Comparison of ENCODE assay signal across 25 cellular contexts in genomic region chr19:5929179-5929578, GRCh38. TPM values are rescaled to one million over a fixed set of nuclear protein-coding genes. Genes with fewer than 3 reads are reported as not detected.
DNase-seq lines count a peak whose midpoint lies in the region; ATAC-seq, FAIRE-seq and TF ChIP-seq lines count a peak whose summit lies in the region.
"Had no signal": no experiment of that assay in that cellular context is flagged by ENCODE, and none has a peak within 500 bp of the region (broad histone marks: within the 10 kb centered on the region; RNA-seq: fewer than 3 reads in every experiment).

No MANE protein-coding gene starts in this region.

- no peaks in the 10 kb centered on the region for H3K23me2 ChIP-seq in H1 (ENCODE audit: low read depth, low read length)

- H3K56ac ChIP-seq in H1 (replicated peaks; ENCODE audit: insufficient read length, low read depth, low read length), result no peak overlapping the region

- no peak overlapping the region for H3K23ac ChIP-seq in H1 (ENCODE audit: insufficient read length)

- no peaks in the 10 kb centered on the region for H3K9me3 Mint-ChIP-seq in activated CD8-positive, alpha-beta memory T cell treated with anti-CD3 and anti-CD28 coated beads, Interleukin-2, amount 10 ng/mL, durations not matched to agents 7 days and 5 days (ENCODE audit: low read depth)
- H3K9me3 Mint-ChIP-seq in CD4-positive, alpha-beta memory T cell, result peaks cover 0 to 2% (median 0%) of the 10 kb centered on the region in 8 donors
- H3K9me3 Mint-ChIP-seq: CD8-positive, alpha-beta T cell; H9 had no signal

- TF ChIP-seq POLR2A in H1 (IDR thresholded peaks at IDR 0.05; ENCODE audit: control extremely low read depth in 1 of 2, low read depth in 2 of 2, low read length in 2 of 2) (no peak), gastroesophageal sphincter (IDR thresholded peaks at IDR 0.05) (no peak)

- intact Hi-C loops in CD4-positive, alpha-beta memory T cell (cut with micrococcal nuclease), result no loop called here

- no peak overlapping the region for H3K18ac ChIP-seq in H1 (ENCODE audit: extremely low read depth, low read length)

- no peak for TF ChIP-seq EP300 in H1 (IDR thresholded peaks at IDR 0.05; ENCODE audit: borderline replicate concordance in 1 of 2, low read depth in 2 of 2, low read length in 2 of 2)
- no peak for TF ChIP-seq EP300 in gastroesophageal sphincter (IDR thresholded peaks at IDR 0.05)

- no peak overlapping the region for H2AK5ac ChIP-seq in H1 (ENCODE audit: low read depth, low read length)

- DNase-seq in H1 (ENCODE audit: low read depth in 1 of 2, low spot score in 2 of 2) (no peak), globus pallidus (ENCODE audit: low spot score) (no peak)
- no peak for DNase-seq in activated CD8-positive, alpha-beta memory T cell treated with anti-CD3 and anti-CD28 coated beads, Interleukin-2, amount 10 ng/mL, durations not matched to agents 7 days and 5 days
- DNase-seq in CD4-positive, alpha-beta memory T cell, result no peak
- DNase-seq: C1 segment of cervical spinal cord; Calu3; CD8-positive, alpha-beta T cell; GM23248; H9; Karpas-422; NCI-H1092; NCI-H1417 treated with DMSO at 0.1 percent for 48 hours; NCI-H1694 treated with DMSO at 0.1 percent for 48 hours; NCI-H2081; NCI-H226; NCI-H510A; NCI-H69; SIG-M5 had no signal

- H3K36me3 ChIP-seq in H1 (ENCODE audit: control insufficient read depth in 2 of 4, insufficient read depth in 4 of 4, low read length in 3 of 4), result peaks cover 21 to 47% (median 44%) of the 10 kb centered on the region in 4 experiments
- peaks cover 0 to 96% of the 10 kb centered on the region in 2 donors for H3K36me3 ChIP-seq in gastroesophageal sphincter
- H3K36me3 ChIP-seq in rectal smooth muscle tissue (ENCODE audit: control insufficient read depth, insufficient read depth, low read length), result peaks cover 32% of the 10 kb centered on the region
- peaks cover 91% of the 10 kb centered on the region for H3K36me3 ChIP-seq in CD4-positive, alpha-beta memory T cell (ENCODE audit: insufficient read depth, low read length)

- H3K27me3 Mint-ChIP-seq in activated CD8-positive, alpha-beta memory T cell treated with anti-CD3 and anti-CD28 coated beads, Interleukin-2, amount 10 ng/mL, durations not matched to agents 7 days and 5 days, result no peaks in the 10 kb centered on the region
- no peaks in the 10 kb centered on the region for H3K27me3 Mint-ChIP-seq in CD4-positive, alpha-beta memory T cell

- peak overlapping the region; percentile 11; the same call in 1 of the 2 replicates for H4K8ac ChIP-seq in H1 (ENCODE audit: extremely low read depth, insufficient read depth, low read length)

- H3K79me2 ChIP-seq in H1 (ENCODE audit: control insufficient read depth in 1 of 2, insufficient read depth in 2 of 2, low read length in 2 of 2), result peaks cover 0 to 2% of the 10 kb centered on the region in 2 experiments; a peak in 1 of 4 replicates

- no peak overlapping the region for H2BK20ac ChIP-seq in H1 (ENCODE audit: low read length)

- H2AFZ ChIP-seq in H1 (ENCODE audit: low read length), result no peak overlapping the region
- H2AFZ ChIP-seq: GM23248 had no signal

- peaks cover 26% of the 10 kb centered on the region for H3K36me3 Mint-ChIP-seq in activated CD8-positive, alpha-beta memory T cell treated with anti-CD3 and anti-CD28 coated beads, Interleukin-2, amount 10 ng/mL, durations not matched to agents 7 days and 5 days
- peaks cover 37 to 78% of the 10 kb centered on the region in 2 donors for H3K36me3 Mint-ChIP-seq in CD4-positive, alpha-beta memory T cell

- POLR2A ChIA-PET in H1 (lab: Charles Lee; ENCODE audit: partially characterized antibody), result interaction anchor here (1.0 to 1.4 kb wide), 3 partner anchors 11 to 26 kb away, joined by 3 to 5 read pairs (median 3); partner anchors contain the start of gene NDUFA11
- POLR2A ChIA-PET in CD4-positive, alpha-beta memory T cell (lab: Charles Lee; ENCODE audit: partially characterized antibody), result no interaction called here

- no peaks in the 10 kb centered on the region; a peak in 1 of 7 replicates for H3K27me3 ChIP-seq in H1 (replicated peaks in 1 of 4; ENCODE audit: control insufficient read depth in 3 of 4, extremely low read depth in 1 of 4, insufficient read depth in 3 of 4, low read length in 3 of 4)
- H3K27me3 ChIP-seq in gastroesophageal sphincter, result no peaks in the 10 kb centered on the region
- H3K27me3 ChIP-seq in rectal smooth muscle tissue (ENCODE audit: control insufficient read depth, insufficient read depth, low read length), result no peaks in the 10 kb centered on the region
- no peaks in the 10 kb centered on the region for H3K27me3 ChIP-seq in CD4-positive, alpha-beta memory T cell (ENCODE audit: insufficient read depth, low read length)

- H3K4me1 ChIP-seq in H1 (replicated peaks in 1 of 4; ENCODE audit: control insufficient read depth in 3 of 4, insufficient read depth in 4 of 4, low read length in 3 of 4) (no peaks in the 10 kb centered on the region), gastroesophageal sphincter (peaks cover 3 to 78% (median 28%) of the 10 kb centered on the region in 3 donors), rectal smooth muscle tissue (ENCODE audit: control insufficient read depth, insufficient read depth, low read length) (peaks cover 36% of the 10 kb centered on the region)
- no peaks in the 10 kb centered on the region for H3K4me1 ChIP-seq in CD4-positive, alpha-beta memory T cell (ENCODE audit: insufficient read depth, low read length)

- no peak overlapping the region for H2BK12ac ChIP-seq in H1 (ENCODE audit: low read depth, low read length)

- H3K4me3 ChIP-seq in H1 (ENCODE audit: extremely low read depth in 1 of 4, insufficient read depth in 2 of 4, low read depth in 3 of 4, low read length in 4 of 4) (no peak overlapping the region), gastroesophageal sphincter (no peak overlapping the region), rectal smooth muscle tissue (ENCODE audit: low read length) (no peak overlapping the region)
- H3K4me3 ChIP-seq in CD4-positive, alpha-beta memory T cell (ENCODE audit: low read length in 2 of 2), result no peak overlapping the region
- H3K4me3 ChIP-seq: GM23248, SK-N-MC had no signal

- H3K9me3 ChIP-seq in H1 (ENCODE audit: insufficient read depth in 2 of 2, low read depth in 1 of 2, low read length in 1 of 2) (no peaks in the 10 kb centered on the region), gastroesophageal sphincter (no peaks in the 10 kb centered on the region)
- H3K9me3 ChIP-seq in CD4-positive, alpha-beta memory T cell (ENCODE audit: control insufficient read depth in 1 of 2, low read length in 2 of 2), result no peaks in the 10 kb centered on the region

- H3K27ac ChIP-seq in H1 (ENCODE audit: low read depth, low read length) (no peak overlapping the region), gastroesophageal sphincter (peak overlapping the region in 3 of 4 donors; percentile 81 to 86 (median 85)), rectal smooth muscle tissue (ENCODE audit: low read depth, low read length) (peak overlapping the region; percentile 28)
- H3K27ac ChIP-seq in CD4-positive, alpha-beta memory T cell (ENCODE audit: low read depth, low read length), result no peak overlapping the region
- H3K27ac ChIP-seq: GM23248, SK-N-MC had no signal

- no peak for FAIRE-seq in H1 (lab: Jason Lieb, UNC)
- FAIRE-seq: GM18507 had no signal

- peaks cover 2% of the 10 kb centered on the region; the same call in 1 of the 2 replicates for H3K79me1 ChIP-seq in H1 (ENCODE audit: low read depth, low read length)

- no peak overlapping the region for H3K4me3 Mint-ChIP-seq in activated CD8-positive, alpha-beta memory T cell treated with anti-CD3 and anti-CD28 coated beads, Interleukin-2, amount 10 ng/mL, durations not matched to agents 7 days and 5 days
- H3K4me3 Mint-ChIP-seq in CD4-positive, alpha-beta memory T cell, result no peak overlapping the region
- H3K4me3 Mint-ChIP-seq: CD8-positive, alpha-beta T cell; H9 had no signal

- H3K14ac ChIP-seq in H1 (ENCODE audit: insufficient read length), result no peak overlapping the region

- H2BK5ac ChIP-seq in H1 (ENCODE audit: low read depth, low read length), result no peak overlapping the region

- no peak for TF ChIP-seq RAD21 in H1 (IDR thresholded peaks at IDR 0.05 in 1 of 2, conservative IDR thresholded peaks at IDR 0.05 in 1 of 2; ENCODE audit: low read depth in 2 of 2, low read length in 2 of 2)

- H3K9ac ChIP-seq in H1 (replicated peaks in 1 of 4; ENCODE audit: extremely low read depth in 1 of 4, low read depth in 3 of 4, low read length in 3 of 4), result no peak overlapping the region
- no peak overlapping the region for H3K9ac ChIP-seq in rectal smooth muscle tissue (ENCODE audit: low read length)
- H3K9ac ChIP-seq: GM23248 had no signal

- WGBS in H1 (ENCODE audit: extremely low coverage in 1 of 2, insufficient coverage in 1 of 2, insufficient read length in 1 of 2, insufficient replicate concordance in 2 of 2, low coverage in 1 of 2, low lambda C conversion rate in 2 of 2, missing lambda C conversion rate in 1 of 2), 2 experiments, result 87% methylated on average over 13 of the region's 13 CpGs; no CpG with 5 or more reads in 1 of the 2 experiments
- 80% methylated on average over 3 of the region's 13 CpGs; no CpG with 5 or more reads in 1 of the 2 donors for WGBS in gastroesophageal sphincter (ENCODE audit: low coverage in 1 of 2), 2 donors

- no peak for TF ChIP-seq CTCF in H1 (IDR thresholded peaks at IDR 0.05; ENCODE audit: control extremely low read depth in 1 of 3, insufficient read depth in 1 of 3, low read depth in 1 of 3, low read length in 3 of 3)
- no peak for TF ChIP-seq CTCF in gastroesophageal sphincter (IDR thresholded peaks at IDR 0.05)

- H4K91ac ChIP-seq in H1 (replicated peaks; ENCODE audit: insufficient read length, low read length), result no peak overlapping the region

- no peak overlapping the region for H3K4ac ChIP-seq in H1 (replicated peaks; ENCODE audit: insufficient read length, low read depth, low read length)

- peaks cover 9 to 33% of the 10 kb centered on the region in 2 experiments for H4K20me1 ChIP-seq in H1 (replicated peaks in 1 of 2; ENCODE audit: control insufficient read depth in 1 of 2, insufficient read depth in 2 of 2, low read length in 2 of 2)

- no peak overlapping the region for H4K5ac ChIP-seq in H1 (ENCODE audit: insufficient read length, low read depth, low read length)

- H3K27ac Mint-ChIP-seq in activated CD8-positive, alpha-beta memory T cell treated with anti-CD3 and anti-CD28 coated beads, Interleukin-2, amount 10 ng/mL, durations not matched to agents 7 days and 5 days, result no peak overlapping the region
- H3K27ac Mint-ChIP-seq in CD4-positive, alpha-beta memory T cell, result no peak overlapping the region
- H3K27ac Mint-ChIP-seq: CD8-positive, alpha-beta T cell; H9 had no signal

- H3K4me2 ChIP-seq in H1 (ENCODE audit: insufficient read depth in 1 of 2, low read depth in 2 of 2, low read length in 2 of 2), result no peak overlapping the region

- no peak overlapping the region for H2BK120ac ChIP-seq in H1 (replicated peaks; ENCODE audit: low read depth, low read length)

- no peak overlapping the region for H2BK15ac ChIP-seq in H1 (ENCODE audit: low read length)

- ATAC-seq in gastroesophageal sphincter (no peak), GM18858 (IDR thresholded peaks at IDR 0.05; ENCODE audit: unreplicated experiment) (no peak)
- no peak for ATAC-seq in activated CD8-positive, alpha-beta memory T cell treated with anti-CD3 and anti-CD28 coated beads, Interleukin-2, amount 10 ng/mL, durations not matched to agents 7 days and 5 days
- ATAC-seq: CD8-positive, alpha-beta T cell had no signal

- CTCF ChIA-PET in H1 (lab: Charles Lee; ENCODE audit: partially characterized antibody), result interaction anchor here (0.7 to 2.1 kb wide), 6 partner anchors 13 to 125 kb away, joined by 3 to 8 read pairs (median 6); no protein-coding TSS in a partner anchor
- CTCF ChIA-PET in activated CD8-positive, alpha-beta memory T cell treated with anti-CD3 and anti-CD28 coated beads, Interleukin-2, amount 10 ng/mL, durations not matched to agents 7 days and 5 days (lab: Charles Lee), result interaction anchor here (2.1 kb wide), 1 partner anchor 125 kb away, joined by 4 read pairs; no protein-coding TSS in a partner anchor
- CTCF ChIA-PET in CD4-positive, alpha-beta memory T cell (lab: Charles Lee; ENCODE audit: partially characterized antibody), result no interaction called here

- H3K4me1 Mint-ChIP-seq in activated CD8-positive, alpha-beta memory T cell treated with anti-CD3 and anti-CD28 coated beads, Interleukin-2, amount 10 ng/mL, durations not matched to agents 7 days and 5 days, result no peaks in the 10 kb centered on the region
- no peaks in the 10 kb centered on the region for H3K4me1 Mint-ChIP-seq in CD4-positive, alpha-beta memory T cell

RNA-seq across cellular contexts. Expression of gene CAPS, which starts 15.1 kb away (rescaled TPM):
- 1.8 and 2.1 TPM in 2 replicates for total RNA-seq in H1 (2021; fragmentation: NEBNext Ultra II Directional; extraction: Animal tissue kit (Norgen Biotek cat#: 25700))
- 2.4 and 4.2 TPM in 2 replicates for polyA plus RNA-seq in H1 (2011; rRNA removed)
- polyA plus RNA-seq in H1 (2011; cell fraction: cytosol; rRNA removed), result 4.2 TPM
- polyA plus RNA-seq in H1 (2011; cell fraction: nucleus; rRNA removed), result 8.2 TPM
- 1.9 to 3.7 TPM (median 2.8 TPM) in 4 replicates for polyA plus RNA-seq in H1 (2012, experiment 1 of 2)
- polyA plus RNA-seq in H1 (2012, experiment 2 of 2), result 1.7 TPM
- polyA plus RNA-seq in H1 (2013, experiment 1 of 2), result 2.1 TPM
- 1.4 TPM for polyA plus RNA-seq in H1 (2013, experiment 2 of 2)
- 0.24 and 0.47 TPM in 2 replicates for polyA minus RNA-seq in H1 (2011; rRNA and poly(A)+ RNA removed)
- polyA minus RNA-seq in H1 (2011; cell fraction: cytosol; rRNA and poly(A)+ RNA removed), result 0.66 TPM
- polyA minus RNA-seq in H1 (2011; cell fraction: nucleus; rRNA and poly(A)+ RNA removed), result 1.1 TPM
- total RNA-seq in gastroesophageal sphincter, result 10 to 100 TPM in 3 of 4 donors, 1 to 10 TPM in 1; 10.0 to 19.6 (median 15.2) TPM
- 10 to 100 TPM in 1 of 2 experiments, 1 to 10 TPM in 1; 7.3 to 11.7 TPM for total RNA-seq in activated CD8-positive, alpha-beta memory T cell treated with anti-CD3 and anti-CD28 coated beads, Interleukin-2, amount 10 ng/mL, durations not matched to agents 7 days and 5 days
- total RNA-seq in CD4-positive, alpha-beta memory T cell, result 10 to 100 TPM; 65.0 to 68.0 TPM
- polyA plus RNA-seq in CD4-positive, alpha-beta memory T cell, result 1 to 10 TPM; 1.7 to 4.3 TPM

RNA-seq across cellular contexts. Expression of gene VMAC, which starts 24.5 kb away (rescaled TPM):
- total RNA-seq in H1 (2021; fragmentation: NEBNext Ultra II Directional; extraction: Animal tissue kit (Norgen Biotek cat#: 25700)), result 1.2 and 1.3 TPM in 2 replicates
- 2.2 and 3.9 TPM in 2 replicates for polyA plus RNA-seq in H1 (2011; rRNA removed)
- 3.9 TPM for polyA plus RNA-seq in H1 (2011; cell fraction: cytosol; rRNA removed)
- polyA plus RNA-seq in H1 (2011; cell fraction: nucleus; rRNA removed), result 5.9 TPM
- polyA plus RNA-seq in H1 (2012, experiment 1 of 2), result 1.3 to 2.1 TPM (median 1.8 TPM) in 4 replicates
- 1.1 TPM for polyA plus RNA-seq in H1 (2012, experiment 2 of 2)
- polyA plus RNA-seq in H1 (2013, experiment 1 of 2), result 1.2 TPM
- polyA plus RNA-seq in H1 (2013, experiment 2 of 2), result 1.5 TPM
- polyA minus RNA-seq in H1 (2011; rRNA and poly(A)+ RNA removed), result 0.56 and 1.1 TPM in 2 replicates
- 2.6 TPM for polyA minus RNA-seq in H1 (2011; cell fraction: cytosol; rRNA and poly(A)+ RNA removed)
- polyA minus RNA-seq in H1 (2011; cell fraction: nucleus; rRNA and poly(A)+ RNA removed), result 2.6 TPM
- total RNA-seq in gastroesophageal sphincter, result 1 to 10 TPM; 5.0 to 9.3 (median 8.0) TPM
- total RNA-seq in activated CD8-positive, alpha-beta memory T cell treated with anti-CD3 and anti-CD28 coated beads, Interleukin-2, amount 10 ng/mL, durations not matched to agents 7 days and 5 days, result 1 to 10 TPM; 5.1 to 7.0 TPM
- 10 to 100 TPM; 36.6 to 37.5 TPM for total RNA-seq in CD4-positive, alpha-beta memory T cell
- polyA plus RNA-seq in CD4-positive, alpha-beta memory T cell, result 1 to 10 TPM; 5.6 to 6.3 TPM

RNA-seq across cellular contexts. Expression of gene NDUFA11, which starts 25.6 kb away (rescaled TPM):
- total RNA-seq in H1 (2021; fragmentation: NEBNext Ultra II Directional; extraction: Animal tissue kit (Norgen Biotek cat#: 25700)), result 205 and 206 TPM in 2 replicates
- 1,037 and 1,353 TPM in 2 replicates for polyA plus RNA-seq in H1 (2011; rRNA removed)
- polyA plus RNA-seq in H1 (2011; cell fraction: cytosol; rRNA removed), result 521 TPM
- 400 TPM for polyA plus RNA-seq in H1 (2011; cell fraction: nucleus; rRNA removed)
- 90.6 to 331 TPM (median 298 TPM) in 4 replicates for polyA plus RNA-seq in H1 (2012, experiment 1 of 2)
- polyA plus RNA-seq in H1 (2012, experiment 2 of 2), result 720 TPM
- polyA plus RNA-seq in H1 (2013, experiment 1 of 2), result 258 TPM
- 272 TPM for polyA plus RNA-seq in H1 (2013, experiment 2 of 2)
- 28.0 and 42.3 TPM in 2 replicates for polyA minus RNA-seq in H1 (2011; rRNA and poly(A)+ RNA removed)
- polyA minus RNA-seq in H1 (2011; cell fraction: cytosol; rRNA and poly(A)+ RNA removed), result 42.3 TPM
- polyA minus RNA-seq in H1 (2011; cell fraction: nucleus; rRNA and poly(A)+ RNA removed), result 35.8 TPM
- 100 to 1,000 TPM; 244 to 299 (median 265) TPM for total RNA-seq in gastroesophageal sphincter
- 100 to 1,000 TPM; 214 to 217 TPM for total RNA-seq in activated CD8-positive, alpha-beta memory T cell treated with anti-CD3 and anti-CD28 coated beads, Interleukin-2, amount 10 ng/mL, durations not matched to agents 7 days and 5 days
- 100 to 1,000 TPM; 139 to 153 TPM for total RNA-seq in CD4-positive, alpha-beta memory T cell
- polyA plus RNA-seq in CD4-positive, alpha-beta memory T cell, result 100 to 1,000 TPM; 330 to 388 TPM

RNA-seq across cellular contexts. Expression of gene RANBP3, which starts 48.8 kb away (rescaled TPM):
- total RNA-seq in H1 (2021; fragmentation: NEBNext Ultra II Directional; extraction: Animal tissue kit (Norgen Biotek cat#: 25700)), result 87.0 and 95.4 TPM in 2 replicates
- 122 and 159 TPM in 2 replicates for polyA plus RNA-seq in H1 (2011; rRNA removed)
- 120 TPM for polyA plus RNA-seq in H1 (2011; cell fraction: cytosol; rRNA removed)
- polyA plus RNA-seq in H1 (2011; cell fraction: nucleus; rRNA removed), result 149 TPM
- polyA plus RNA-seq in H1 (2012, experiment 1 of 2), result 62.4 to 96.0 TPM (median 89.7 TPM) in 4 replicates
- polyA plus RNA-seq in H1 (2012, experiment 2 of 2), result 57.9 TPM
- polyA plus RNA-seq in H1 (2013, experiment 1 of 2), result 102 TPM
- polyA plus RNA-seq in H1 (2013, experiment 2 of 2), result 98.7 TPM
- 52.2 and 53.3 TPM in 2 replicates for polyA minus RNA-seq in H1 (2011; rRNA and poly(A)+ RNA removed)
- polyA minus RNA-seq in H1 (2011; cell fraction: cytosol; rRNA and poly(A)+ RNA removed), result 65.6 TPM
- 34.1 TPM for polyA minus RNA-seq in H1 (2011; cell fraction: nucleus; rRNA and poly(A)+ RNA removed)
- total RNA-seq in gastroesophageal sphincter, result 100 to 1,000 TPM in 2 of 4 donors, 10 to 100 TPM in 2; 87.0 to 125 (median 104) TPM
- total RNA-seq in activated CD8-positive, alpha-beta memory T cell treated with anti-CD3 and anti-CD28 coated beads, Interleukin-2, amount 10 ng/mL, durations not matched to agents 7 days and 5 days, result 100 to 1,000 TPM in 1 of 2 experiments, 10 to 100 TPM in 1; 97.8 to 108 TPM
- 10 to 100 TPM; 84.1 to 94.9 TPM for total RNA-seq in CD4-positive, alpha-beta memory T cell
- 10 to 100 TPM in 1 of 2 donors, 1 to 10 TPM in 1; 3.4 to 11.6 TPM for polyA plus RNA-seq in CD4-positive, alpha-beta memory T cell

RNA-seq across cellular contexts. Expression of gene FUT5, which starts 58.8 kb away (rescaled TPM):
- total RNA-seq in H1 (2021; fragmentation: NEBNext Ultra II Directional; extraction: Animal tissue kit (Norgen Biotek cat#: 25700)), result not detected in 2 replicates
- polyA plus RNA-seq in H1 (2011; rRNA removed), result not detected in 2 replicates
- polyA plus RNA-seq in H1 (2011; cell fraction: cytosol; rRNA removed), result not detected
- polyA plus RNA-seq in H1 (2011; cell fraction: nucleus; rRNA removed), result not detected
- not detected in 4 replicates for polyA plus RNA-seq in H1 (2012, experiment 1 of 2)
- not detected for polyA plus RNA-seq in H1 (2012, experiment 2 of 2)
- polyA plus RNA-seq in H1 (2013, experiment 1 of 2), result not detected
- polyA plus RNA-seq in H1 (2013, experiment 2 of 2), result not detected
- 0.50 TPM in 1 of 2 replicates, not detected in the other for polyA minus RNA-seq in H1 (2011; rRNA and poly(A)+ RNA removed)
- polyA minus RNA-seq in H1 (2011; cell fraction: cytosol; rRNA and poly(A)+ RNA removed), result not detected
- polyA minus RNA-seq in H1 (2011; cell fraction: nucleus; rRNA and poly(A)+ RNA removed), result not detected
- total RNA-seq in gastroesophageal sphincter, result not detected
- not detected for total RNA-seq in activated CD8-positive, alpha-beta memory T cell treated with anti-CD3 and anti-CD28 coated beads, Interleukin-2, amount 10 ng/mL, durations not matched to agents 7 days and 5 days
- under 1 TPM in 1 of 2 experiments, not detected in 1; 0.17 TPM for total RNA-seq in CD4-positive, alpha-beta memory T cell
- not detected for polyA plus RNA-seq in CD4-positive, alpha-beta memory T cell
- total RNA-seq: A673, Calu3, GM23248, H9, HT-29 had no signal
- polyA plus RNA-seq: GM23248 had no signal

Comparison
In these comparisons a context has a peak if more than half of its experiments do, and no peak if none do; other contexts are left out.
1. H3K27ac ChIP-seq: peak in gastroesophageal sphincter (3 of 4) and rectal smooth muscle tissue (single experiment); none in H1 (single experiment) and CD4-positive, alpha-beta memory T cell (single experiment).